In genomic region chr19:49453013-49453756, GRCh38 we compare ENCODE assay signal across 8 cellular contexts. TPM values are rescaled to one million over a fixed set of nuclear protein-coding genes. Genes with fewer than 3 reads are reported as not detected.
DNase-seq lines count a peak whose midpoint lies in the region; ATAC-seq and TF ChIP-seq lines count a peak whose summit lies in the region.

TSS of gene ALDH16A1 (plus strand) at chr19:49453225. CDS start at chr19:49453332, 107 bp downstream.

- H2AFZ ChIP-seq in OCI-LY3 (ENCODE audit: low read depth, low read length), result peak within 1 kb of the TSS; percentile 22; the same call in 1 of the 2 replicates

- DNase-seq in D341Med (ENCODE audit: low spot score) (peak; percentile 97), HuH-7 (ENCODE audit: low spot score) (peak; percentile 94), endothelial cell (ENCODE audit: low spot score) (peak; percentile 98), middle frontal gyrus (ENCODE audit: extremely low spot score, low spot score) (peak; percentile 97)
- peak; percentile 99 for DNase-seq in activated CD8-positive, alpha-beta memory T cell treated with anti-CD3 and anti-CD28 coated beads, Interleukin-2, amount 50 U/mL, for 48 hours
- peak; percentile 96 for DNase-seq in stimulated activated CD8-positive, alpha-beta memory T cell treated with anti-CD3 and anti-CD28 coated beads, Interleukin-2, amount 100 ng/mL, for 48 hours (ENCODE audit: low read depth in 2 of 2)

- peaks cover 32% of the 10 kb centered on the region for H3K27me3 Mint-ChIP-seq in endothelial cell (ENCODE audit: unreplicated experiment)

- H3K4me1 ChIP-seq in OCI-LY3 (ENCODE audit: low read length), result peaks cover 19% of the 10 kb centered on the region

- peak within 1 kb of the TSS; percentile 100 for H3K27ac Mint-ChIP-seq in endothelial cell (ENCODE audit: unreplicated experiment)

- H3K27me3 ChIP-seq in OCI-LY3 (ENCODE audit: low read depth, low read length), result no peaks in the 10 kb centered on the region

- no peaks in the 10 kb centered on the region for H4K20me1 ChIP-seq in OCI-LY3 (ENCODE audit: insufficient read depth, low read length)

- H3K36me3 ChIP-seq in OCI-LY3 (replicated peaks; ENCODE audit: low read depth, low read length), result peaks cover 18% of the 10 kb centered on the region

- peak within 1 kb of the TSS; percentile 91 for H3K27ac ChIP-seq in OCI-LY3 (ENCODE audit: low read length)

- TF ChIP-seq CTCF in OCI-LY3 (IDR thresholded peaks at IDR 0.05; ENCODE audit: low read depth, low read length), result no peak
- TF ChIP-seq CTCF in endothelial cell (IDR thresholded peaks at IDR 0.05; ENCODE audit: unreplicated experiment), result no peak

- H3K36me3 Mint-ChIP-seq in endothelial cell (ENCODE audit: low read depth, unreplicated experiment), result peaks cover 28% of the 10 kb centered on the region

- H3K4me3 ChIP-seq in OCI-LY3 (ENCODE audit: low read length), result peak within 1 kb of the TSS; percentile 85

- no peaks in the 10 kb centered on the region for H3K9me3 Mint-ChIP-seq in endothelial cell (ENCODE audit: unreplicated experiment)

- peak within 1 kb of the TSS; percentile 99 for H3K4me3 Mint-ChIP-seq in endothelial cell (ENCODE audit: unreplicated experiment)

- peak within 1 kb of the TSS; percentile 75 for H3K4me2 ChIP-seq in OCI-LY3 (ENCODE audit: low read length)

- peaks cover 31% of the 10 kb centered on the region for H3K79me2 ChIP-seq in OCI-LY3 (ENCODE audit: low read length)

- H3K9me3 ChIP-seq in OCI-LY3 (ENCODE audit: insufficient read depth, low read length), result no peaks in the 10 kb centered on the region

- ATAC-seq in GM21515 (IDR thresholded peaks at IDR 0.05; ENCODE audit: unreplicated experiment), result peak; percentile 72

- H3K9ac ChIP-seq in OCI-LY3 (ENCODE audit: low read length), result peak within 1 kb of the TSS; percentile 99

- peaks cover 31% of the 10 kb centered on the region for H3K4me1 Mint-ChIP-seq in endothelial cell (ENCODE audit: unreplicated experiment)

RNA-seq across cellular contexts. Expression of gene ALDH16A1, which starts in this region (rescaled TPM):
- 49.6 TPM for total RNA-seq in endothelial cell (ENCODE audit: unreplicated experiment)

Comparison
In these comparisons a context has a peak if more than half of its experiments do, and no peak if none do; other contexts are left out.
1. Peak in every context shown above with its lines: DNase-seq, ATAC-seq, H3K4me3 ChIP-seq and H3K27ac ChIP-seq.